ENCODE assay signal across 24 cellular contexts in genomic region chr14:94382684-94383663, GRCh38. TPM values are rescaled to one million over a fixed set of nuclear protein-coding genes. Genes with fewer than 3 reads are reported as not detected.
A peak's percentile ranks its signal among the peaks of the same experiment; 100 is the strongest.
DNase-seq lines count a peak whose midpoint lies in the region; ATAC-seq and TF ChIP-seq lines count a peak whose summit lies in the region.
"Had no signal": no experiment of that assay in that cellular context is flagged by ENCODE, and none has a peak within 500 bp of the region (broad histone marks: within the 10 kb centered on the region; RNA-seq: fewer than 3 reads in every experiment).

No MANE protein-coding gene starts in this region.

- H3K4me1 Mint-ChIP-seq in activated CD8-positive, alpha-beta memory T cell treated with anti-CD3 and anti-CD28 coated beads, Interleukin-2, amount 10 ng/mL, durations not matched to agents 7 days and 5 days = no peaks in the 10 kb centered on the region
- peaks cover 33% of the 10 kb centered on the region for H3K4me1 Mint-ChIP-seq in activated T-helper 17 cell treated with anti-CD3 and anti-CD28 coated beads, Interleukin-2, amount 50 U/mL, for 72 hours
- peaks cover 10% of the 10 kb centered on the region for H3K4me1 Mint-ChIP-seq in chondrocyte (ENCODE audit: low read depth)
- H3K4me1 Mint-ChIP-seq: CD8-positive, alpha-beta memory T cell had no signal

- TF ChIP-seq CTCF in retinal pigment epithelial cell (conservative IDR thresholded peaks at IDR 0.05; ENCODE audit: low read depth, low read length) = no peak
- no peak for TF ChIP-seq CTCF in chondrocyte (IDR thresholded peaks at IDR 0.05)

- no peaks in the 10 kb centered on the region for H3K9me3 Mint-ChIP-seq in activated CD8-positive, alpha-beta memory T cell treated with anti-CD3 and anti-CD28 coated beads, Interleukin-2, amount 10 ng/mL, durations not matched to agents 7 days and 5 days (ENCODE audit: low read depth)
- H3K9me3 Mint-ChIP-seq in activated T-helper 17 cell treated with anti-CD3 and anti-CD28 coated beads, Interleukin-2, amount 50 U/mL, for 72 hours = peaks cover 4% of the 10 kb centered on the region
- H3K9me3 Mint-ChIP-seq in chondrocyte (ENCODE audit: low read depth) = no peaks in the 10 kb centered on the region
- H3K9me3 Mint-ChIP-seq: CD8-positive, alpha-beta memory T cell had no signal

- no peaks in the 10 kb centered on the region for H3K36me3 Mint-ChIP-seq in activated CD8-positive, alpha-beta memory T cell treated with anti-CD3 and anti-CD28 coated beads, Interleukin-2, amount 10 ng/mL, durations not matched to agents 7 days and 5 days
- H3K36me3 Mint-ChIP-seq in activated T-helper 17 cell treated with anti-CD3 and anti-CD28 coated beads, Interleukin-2, amount 50 U/mL, for 72 hours (ENCODE audit: low read depth) = peaks cover 54% of the 10 kb centered on the region
- H3K36me3 Mint-ChIP-seq in chondrocyte (ENCODE audit: low read depth) = no peaks in the 10 kb centered on the region
- H3K36me3 Mint-ChIP-seq: CD8-positive, alpha-beta memory T cell had no signal

- no peaks in the 10 kb centered on the region for H3K27me3 Mint-ChIP-seq in activated CD8-positive, alpha-beta memory T cell treated with anti-CD3 and anti-CD28 coated beads, Interleukin-2, amount 10 ng/mL, durations not matched to agents 7 days and 5 days
- H3K27me3 Mint-ChIP-seq in activated T-helper 17 cell treated with anti-CD3 and anti-CD28 coated beads, Interleukin-2, amount 50 U/mL, for 72 hours = peaks cover 4% of the 10 kb centered on the region
- H3K27me3 Mint-ChIP-seq in chondrocyte (ENCODE audit: low read depth) = peaks cover 11% of the 10 kb centered on the region

- CTCF ChIA-PET in activated CD8-positive, alpha-beta memory T cell treated with anti-CD3 and anti-CD28 coated beads, Interleukin-2, amount 10 ng/mL, durations not matched to agents 7 days and 5 days (lab: Charles Lee) = no interaction called here

- no peak overlapping the region for H3K4me3 ChIP-seq in retinal pigment epithelial cell (ENCODE audit: low read length)
- H3K4me3 ChIP-seq: GM23248, SK-N-MC had no signal

- H3K4me3 Mint-ChIP-seq in activated CD8-positive, alpha-beta memory T cell treated with anti-CD3 and anti-CD28 coated beads, Interleukin-2, amount 10 ng/mL, durations not matched to agents 7 days and 5 days = no peak overlapping the region
- peak overlapping the region; percentile 82 for H3K4me3 Mint-ChIP-seq in activated T-helper 17 cell treated with anti-CD3 and anti-CD28 coated beads, Interleukin-2, amount 50 U/mL, for 72 hours
- H3K4me3 Mint-ChIP-seq in chondrocyte (ENCODE audit: unreplicated experiment) = no peak overlapping the region
- H3K4me3 Mint-ChIP-seq: CD8-positive, alpha-beta memory T cell had no signal

- DNase-seq in activated CD8-positive, alpha-beta memory T cell treated with anti-CD3 and anti-CD28 coated beads, Interleukin-2, amount 10 ng/mL, durations not matched to agents 7 days and 5 days = peak; percentile 15
- DNase-seq in activated CD8-positive, alpha-beta memory T cell treated with anti-CD3 and anti-CD28 coated beads, Interleukin-2, amount 50 U/mL, for 48 hours = no peak
- peak; percentile 58 for DNase-seq in left lobe of liver (ENCODE audit: low spot score)
- peak; percentile 77 for DNase-seq in retinal pigment epithelial cell (ENCODE audit: low read depth)
- DNase-seq in chondrocyte (ENCODE audit: low spot score) = no peak
- DNase-seq: BE2C; CD8-positive, alpha-beta memory T cell; DND-41; GM23248; MM.1S; NCI-H1105; NCI-H1694; NCI-H748 treated with DMSO at 0.1 percent for 48 hours; NK-92 treated with Interleukin-12 subunit alpha and Interleukin-12 subunit beta, amount 100 ng/mL, for 24 hours had no signal

- ATAC-seq in activated CD8-positive, alpha-beta memory T cell treated with anti-CD3 and anti-CD28 coated beads, Interleukin-2, amount 10 ng/mL, durations not matched to agents 7 days and 5 days = no peak
- ATAC-seq in activated T-helper 17 cell treated with anti-CD3 and anti-CD28 coated beads, Interleukin-2, amount 50 U/mL, for 72 hours (replicated peaks) = no peak
- ATAC-seq in left lobe of liver (peak; percentile 3), GM19023 (IDR thresholded peaks at IDR 0.05; ENCODE audit: unreplicated experiment) (no peak), GM18519 (IDR thresholded peaks at IDR 0.05; ENCODE audit: low FRiP score, unreplicated experiment) (no peak)
- ATAC-seq: Right ventricle myocardium inferior had no signal

- H3K27ac Mint-ChIP-seq in activated CD8-positive, alpha-beta memory T cell treated with anti-CD3 and anti-CD28 coated beads, Interleukin-2, amount 10 ng/mL, durations not matched to agents 7 days and 5 days = no peak overlapping the region
- peak overlapping the region; percentile 75 for H3K27ac Mint-ChIP-seq in activated T-helper 17 cell treated with anti-CD3 and anti-CD28 coated beads, Interleukin-2, amount 50 U/mL, for 72 hours
- H3K27ac Mint-ChIP-seq in chondrocyte (ENCODE audit: unreplicated experiment) = no peak overlapping the region
- H3K27ac Mint-ChIP-seq: CD8-positive, alpha-beta memory T cell had no signal

RNA-seq across cellular contexts. Expression of gene SERPINA1, which starts 5.4 kb away (rescaled TPM):
- under 1 TPM in 1 of 2 experiments, not detected in 1; 0.49 TPM for total RNA-seq in activated CD8-positive, alpha-beta memory T cell treated with anti-CD3 and anti-CD28 coated beads, Interleukin-2, amount 10 ng/mL, durations not matched to agents 7 days and 5 days
- 100 to 1,000 TPM in 1 of 2 donors, 1 to 10 TPM in 1; 1.3 to 160 TPM for total RNA-seq in activated T-helper 17 cell treated with anti-CD3 and anti-CD28 coated beads, Interleukin-2, amount 50 U/mL, for 72 hours
- 17,840 TPM for total RNA-seq in left lobe of liver
- total RNA-seq in chondrocyte = 0.20 TPM in 1 of 3 replicates, not detected in the others
- total RNA-seq: G401, LHCN-M2, OCI-LY7 had no signal

RNA-seq across cellular contexts. Expression of gene SERPINA2, which starts 16.5 kb away (rescaled TPM):
- total RNA-seq in activated CD8-positive, alpha-beta memory T cell treated with anti-CD3 and anti-CD28 coated beads, Interleukin-2, amount 10 ng/mL, durations not matched to agents 7 days and 5 days = not detected
- under 1 TPM in 1 of 2 donors, not detected in 1; 0.29 TPM for total RNA-seq in activated T-helper 17 cell treated with anti-CD3 and anti-CD28 coated beads, Interleukin-2, amount 50 U/mL, for 72 hours
- total RNA-seq in left lobe of liver (not detected), chondrocyte (not detected in 3 replicates)
- total RNA-seq: A172; CD8-positive, alpha-beta memory T cell; G401; GM23248; LHCN-M2; NCI-H460; OCI-LY7; Right ventricle myocardium inferior had no signal

RNA-seq across cellular contexts. Expression of gene SERPINA6, which starts 59.8 kb away (rescaled TPM):
- total RNA-seq in activated CD8-positive, alpha-beta memory T cell treated with anti-CD3 and anti-CD28 coated beads, Interleukin-2, amount 10 ng/mL, durations not matched to agents 7 days and 5 days = not detected
- total RNA-seq in activated T-helper 17 cell treated with anti-CD3 and anti-CD28 coated beads, Interleukin-2, amount 50 U/mL, for 72 hours = under 1 TPM in 1 of 2 donors, not detected in 1; 0.61 TPM
- total RNA-seq in left lobe of liver (155 TPM), chondrocyte (not detected in 3 replicates)
- total RNA-seq: A172; CD8-positive, alpha-beta memory T cell; G401; GM23248; LHCN-M2; NCI-H460; OCI-LY7; Right ventricle myocardium inferior had no signal

Comparison
In these comparisons a context has a peak if more than half of its experiments do, and no peak if none do; other contexts are left out.
1. DNase-seq: peak in activated CD8-positive, alpha-beta memory T cell treated with anti-CD3 and anti-CD28 coated beads, Interleukin-2, amount 10 ng/mL, durations not matched to agents 7 days and 5 days (single experiment), left lobe of liver (single experiment) and retinal pigment epithelial cell (single experiment); none in activated CD8-positive, alpha-beta memory T cell treated with anti-CD3 and anti-CD28 coated beads, Interleukin-2, amount 50 U/mL, for 48 hours (single experiment) and chondrocyte (single experiment).
2. RNA of gene SERPINA1, which starts 5.4 kb away (total RNA-seq): 17,840 TPM in left lobe of liver (single experiment); 1.3 to 160 TPM in activated T-helper 17 cell treated with anti-CD3 and anti-CD28 coated beads, Interleukin-2, amount 50 U/mL, for 72 hours, 0.49 TPM in activated CD8-positive, alpha-beta memory T cell treated with anti-CD3 and anti-CD28 coated beads, Interleukin-2, amount 10 ng/mL, durations not matched to agents 7 days and 5 days and 0.20 TPM in chondrocyte; every median in the first group is over 100 times any median in the second.
3. RNA of gene SERPINA6, which starts 59.8 kb away (total RNA-seq): 155 TPM in left lobe of liver (single experiment); 0.61 TPM in activated T-helper 17 cell treated with anti-CD3 and anti-CD28 coated beads, Interleukin-2, amount 50 U/mL, for 72 hours, not detected in activated CD8-positive, alpha-beta memory T cell treated with anti-CD3 and anti-CD28 coated beads, Interleukin-2, amount 10 ng/mL, durations not matched to agents 7 days and 5 days and not detected in chondrocyte; every median in the first group is over 10 times any median in the second.